ENCODE assay signal across 10 cellular contexts in the genomic region with DNA sequence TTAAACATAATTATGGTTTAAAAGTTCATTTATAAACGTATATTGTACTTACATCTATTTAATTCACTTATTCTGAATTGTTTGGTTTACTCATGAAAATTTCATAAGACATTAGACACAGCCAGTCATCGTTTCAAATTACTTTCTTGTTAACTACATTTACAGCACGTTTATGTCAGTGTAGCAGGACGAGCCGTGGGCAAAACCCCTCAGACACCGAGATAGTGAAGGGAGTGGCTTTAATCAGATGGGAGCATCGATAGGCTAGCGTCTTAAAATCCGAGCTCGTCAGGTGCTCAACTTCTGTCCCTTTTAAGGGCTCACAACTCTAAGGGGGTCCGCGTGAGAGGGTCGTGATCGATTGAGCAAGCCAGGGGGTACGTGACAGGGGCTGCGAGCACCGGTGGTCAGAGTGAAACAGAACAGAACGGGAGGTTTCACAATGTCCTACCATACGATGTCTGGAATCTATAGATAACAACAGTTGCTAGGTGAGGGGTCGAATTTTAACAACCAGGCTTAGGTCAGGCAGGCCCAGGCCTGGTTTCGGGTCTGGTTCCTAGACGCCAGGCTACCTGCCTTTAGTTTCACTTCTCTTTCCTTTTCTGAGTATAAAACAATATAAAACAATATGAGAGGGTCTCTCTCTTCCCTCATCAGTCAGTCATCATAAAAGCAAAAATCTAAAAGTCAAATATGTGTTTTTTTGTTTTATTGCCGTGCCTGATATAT. TPM values are rescaled to one million over a fixed set of nuclear protein-coding genes. Genes with fewer than 3 reads are reported as not detected.
"Had no signal": no experiment of that assay in that cellular context is flagged by ENCODE, and none has a peak within 500 bp of the region (broad histone marks: within the 10 kb centered on the region; RNA-seq: fewer than 3 reads in every experiment).

No MANE protein-coding gene starts in this region.

RNA-seq across cellular contexts. Expression of a gene that starts 7.5 kb away (rescaled TPM):
- total RNA-seq: HT-29, IMR-90, NCI-H460, OCI-LY7, PC-9, Peyer's patch, Right ventricle myocardium inferior, RPMI7951, SJCRH30, T-cell had no signal
- polyA plus RNA-seq: IMR-90 had no signal

RNA-seq across cellular contexts. Expression of a gene that starts 9.3 kb away (rescaled TPM):
- total RNA-seq: HT-29, IMR-90, NCI-H460, OCI-LY7, PC-9, Peyer's patch, Right ventricle myocardium inferior, RPMI7951, SJCRH30, T-cell had no signal
- polyA plus RNA-seq: IMR-90 had no signal

RNA-seq across cellular contexts. Expression of a gene that starts 28.5 kb away (rescaled TPM):
- total RNA-seq: HT-29, IMR-90, NCI-H460, OCI-LY7, PC-9, Peyer's patch, Right ventricle myocardium inferior, RPMI7951, SJCRH30, T-cell had no signal
- polyA plus RNA-seq: IMR-90 had no signal

RNA-seq across cellular contexts. Expression of a gene that starts 51.0 kb away (rescaled TPM):
- total RNA-seq: HT-29, IMR-90, NCI-H460, OCI-LY7, PC-9, Peyer's patch, Right ventricle myocardium inferior, RPMI7951, SJCRH30, T-cell had no signal
- polyA plus RNA-seq: IMR-90 had no signal
